In genomic region chr5:4797445-4797844, GRCh38 we compare ENCODE assay signal across 36 cellular contexts.
"Had no signal": no experiment of that assay in that cellular context is flagged by ENCODE, and none has a peak within 500 bp of the region (broad histone marks: within the 10 kb centered on the region; RNA-seq: fewer than 3 reads in every experiment).

No MANE protein-coding gene starts in this region.

- H3K4me3 ChIP-seq: MG63 had no signal

- H3K9me3 ChIP-seq: MG63 had no signal

- DNase-seq: Karpas-422, Kasumi-1, MG63, MM.1S, MV-4-11, NCI-H1048, NCI-H1092, NCI-H1092 treated with DMSO at 0.1 percent for 48 hours, NCI-H1105, NCI-H1105 treated with DMSO at 0.1 percent for 48 hours, NCI-H1417, NCI-H1417 treated with DMSO at 0.1 percent for 48 hours, NCI-H1436, NCI-H1436 treated with DMSO at 0.1 percent for 48 hours, NCI-H146, NCI-H1694, NCI-H1694 treated with DMSO at 0.1 percent for 48 hours, NCI-H187, NCI-H1930, NCI-H2029, NCI-H2029 treated with DMSO at 0.1 percent for 48 hours, NCI-H2081, NCI-H2081 treated with DMSO at 0.1 percent for 48 hours, NCI-H2107, NCI-H2171, NCI-H2171 treated with DMSO at 0.1 percent for 48 hours, NCI-H2227 treated with DMSO at 0.1 percent for 48 hours, NCI-H226, NCI-H345, NCI-H446, NCI-H446 treated with DMSO at 0.1 percent for 48 hours, NCI-H510A, NCI-H510A treated with DMSO at 0.1 percent for 48 hours, NCI-H524, NCI-H524 treated with DMSO at 0.1 percent for 48 hours, NCI-H526 had no signal

- H3K36me3 ChIP-seq: MG63 had no signal
